1 cellular context compared by ENCODE assay signal in genomic region chr3:23671901-23672589, GRCh38.
TF ChIP-seq lines count a peak whose summit lies in the region.

No MANE protein-coding gene starts in this region.

TF ChIP-seq in HEK293, 187 proteins besides CTCF, POLR2A, EP300 and RAD21 (continued from another document):
- TF ChIP-seq ZNF664 (tag by site-specific recombination; IDR thresholded peaks at IDR 0.05): peak; percentile 58; the same call in 1 of the 2 replicates
- peak; percentile 75 for TF ChIP-seq ZBTB11 (tag by site-specific recombination; conservative IDR thresholded peaks at IDR 0.05; ENCODE audit: low read depth)
- peak; percentile 76 for TF ChIP-seq ZNF623 (tag by site-specific recombination; IDR thresholded peaks at IDR 0.05)
- TF ChIP-seq ZNF280D (tag by site-specific recombination; IDR thresholded peaks at IDR 0.05): no peak
- TF ChIP-seq ZBTB1 (tag by site-specific recombination; IDR thresholded peaks at IDR 0.05): no peak
- TF ChIP-seq ZNF514 (tag by site-specific recombination; IDR thresholded peaks at IDR 0.05): 0 out of 2 replicates have a peak, but pooled peaks have one; percentile 40
- peak; percentile 89 for TF ChIP-seq ZNF555 (tag by site-specific recombination; conservative IDR thresholded peaks at IDR 0.05)
- no peak for TF ChIP-seq ZNF19 (tag by site-specific recombination; IDR thresholded peaks at IDR 0.05; ENCODE audit: low read depth)
- TF ChIP-seq ZNF654 (tag by site-specific recombination; IDR thresholded peaks at IDR 0.05; ENCODE audit: low read depth): peak; percentile 34; the same call in 1 of the 2 replicates
- TF ChIP-seq ZXDB (tag by site-specific recombination; IDR thresholded peaks at IDR 0.05): peak; percentile 68
- TF ChIP-seq ZBTB49 (tag by site-specific recombination; IDR thresholded peaks at IDR 0.05; ENCODE audit: low read depth): no peak
- TF ChIP-seq ZNF341 (tag by site-specific recombination; IDR thresholded peaks at IDR 0.05; ENCODE audit: low read depth): peak; percentile 21; the same call in 1 of the 2 replicates
- peak; percentile 64; the same call in 1 of the 2 replicates for TF ChIP-seq ZNF558 (tag by site-specific recombination; IDR thresholded peaks at IDR 0.05)
- TF ChIP-seq ZNF529 (tag by site-specific recombination; IDR thresholded peaks at IDR 0.05; ENCODE audit: insufficient replicate concordance): peak; percentile 60
- TF ChIP-seq ZNF433 (tag by site-specific recombination; IDR thresholded peaks at IDR 0.05; ENCODE audit: low read depth): 0 out of 2 replicates have a peak, but pooled peaks have one; percentile 8
- TF ChIP-seq ZNF214 (tag by site-specific recombination; IDR thresholded peaks at IDR 0.05; ENCODE audit: borderline replicate concordance): no peak
- TF ChIP-seq ZNF610 (tag by site-specific recombination; IDR thresholded peaks at IDR 0.05; ENCODE audit: borderline replicate concordance): no peak
- TF ChIP-seq ZBTB8A (tag by site-specific recombination; IDR thresholded peaks at IDR 0.05): peak; percentile 78
- TF ChIP-seq, protein P1, sequence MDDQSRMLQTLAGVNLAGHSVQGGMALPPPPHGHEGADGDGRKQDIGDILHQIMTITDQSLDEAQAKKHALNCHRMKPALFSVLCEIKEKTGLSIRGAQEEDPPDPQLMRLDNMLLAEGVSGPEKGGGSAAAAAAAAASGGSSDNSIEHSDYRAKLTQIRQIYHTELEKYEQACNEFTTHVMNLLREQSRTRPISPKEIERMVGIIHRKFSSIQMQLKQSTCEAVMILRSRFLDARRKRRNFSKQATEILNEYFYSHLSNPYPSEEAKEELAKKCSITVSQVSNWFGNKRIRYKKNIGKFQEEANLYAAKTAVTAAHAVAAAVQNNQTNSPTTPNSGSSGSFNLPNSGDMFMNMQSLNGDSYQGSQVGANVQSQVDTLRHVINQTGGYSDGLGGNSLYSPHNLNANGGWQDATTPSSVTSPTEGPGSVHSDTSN (CRISPR knock-in tag; IDR thresholded peaks at IDR 0.05): no peak
- peak; percentile 83 for TF ChIP-seq ZNF510 (tag by site-specific recombination; IDR thresholded peaks at IDR 0.05; ENCODE audit: insufficient replicate concordance)
